Comparison of ENCODE assay signal across 1 cellular context in the genomic region with DNA sequence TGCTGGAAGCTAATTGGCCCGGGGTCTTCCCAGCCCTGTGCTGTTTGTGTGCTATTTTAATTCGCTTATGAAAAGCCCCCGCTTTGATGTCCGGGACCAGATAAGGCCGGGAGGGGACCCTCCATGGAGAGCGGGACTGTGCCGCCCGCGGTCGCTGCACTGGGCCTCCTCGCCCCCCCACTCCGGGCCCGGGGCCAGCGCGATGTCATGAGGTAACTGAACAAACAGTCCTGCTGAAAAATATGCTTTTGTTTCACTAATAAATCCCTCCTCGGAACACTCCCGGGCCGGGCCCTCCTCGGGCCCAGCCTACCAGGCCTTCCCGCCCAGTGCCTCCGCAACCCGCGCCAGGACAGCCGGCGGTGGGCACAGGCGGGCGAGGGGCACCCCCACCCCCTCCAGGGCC.
TF ChIP-seq lines count a peak whose summit lies in the region.

No MANE protein-coding gene starts in this region.

TF ChIP-seq in HepG2, 621 proteins besides CTCF, POLR2A, EP300 and RAD21 (continued from another document and continues in another):
- TF ChIP-seq, protein P1, sequence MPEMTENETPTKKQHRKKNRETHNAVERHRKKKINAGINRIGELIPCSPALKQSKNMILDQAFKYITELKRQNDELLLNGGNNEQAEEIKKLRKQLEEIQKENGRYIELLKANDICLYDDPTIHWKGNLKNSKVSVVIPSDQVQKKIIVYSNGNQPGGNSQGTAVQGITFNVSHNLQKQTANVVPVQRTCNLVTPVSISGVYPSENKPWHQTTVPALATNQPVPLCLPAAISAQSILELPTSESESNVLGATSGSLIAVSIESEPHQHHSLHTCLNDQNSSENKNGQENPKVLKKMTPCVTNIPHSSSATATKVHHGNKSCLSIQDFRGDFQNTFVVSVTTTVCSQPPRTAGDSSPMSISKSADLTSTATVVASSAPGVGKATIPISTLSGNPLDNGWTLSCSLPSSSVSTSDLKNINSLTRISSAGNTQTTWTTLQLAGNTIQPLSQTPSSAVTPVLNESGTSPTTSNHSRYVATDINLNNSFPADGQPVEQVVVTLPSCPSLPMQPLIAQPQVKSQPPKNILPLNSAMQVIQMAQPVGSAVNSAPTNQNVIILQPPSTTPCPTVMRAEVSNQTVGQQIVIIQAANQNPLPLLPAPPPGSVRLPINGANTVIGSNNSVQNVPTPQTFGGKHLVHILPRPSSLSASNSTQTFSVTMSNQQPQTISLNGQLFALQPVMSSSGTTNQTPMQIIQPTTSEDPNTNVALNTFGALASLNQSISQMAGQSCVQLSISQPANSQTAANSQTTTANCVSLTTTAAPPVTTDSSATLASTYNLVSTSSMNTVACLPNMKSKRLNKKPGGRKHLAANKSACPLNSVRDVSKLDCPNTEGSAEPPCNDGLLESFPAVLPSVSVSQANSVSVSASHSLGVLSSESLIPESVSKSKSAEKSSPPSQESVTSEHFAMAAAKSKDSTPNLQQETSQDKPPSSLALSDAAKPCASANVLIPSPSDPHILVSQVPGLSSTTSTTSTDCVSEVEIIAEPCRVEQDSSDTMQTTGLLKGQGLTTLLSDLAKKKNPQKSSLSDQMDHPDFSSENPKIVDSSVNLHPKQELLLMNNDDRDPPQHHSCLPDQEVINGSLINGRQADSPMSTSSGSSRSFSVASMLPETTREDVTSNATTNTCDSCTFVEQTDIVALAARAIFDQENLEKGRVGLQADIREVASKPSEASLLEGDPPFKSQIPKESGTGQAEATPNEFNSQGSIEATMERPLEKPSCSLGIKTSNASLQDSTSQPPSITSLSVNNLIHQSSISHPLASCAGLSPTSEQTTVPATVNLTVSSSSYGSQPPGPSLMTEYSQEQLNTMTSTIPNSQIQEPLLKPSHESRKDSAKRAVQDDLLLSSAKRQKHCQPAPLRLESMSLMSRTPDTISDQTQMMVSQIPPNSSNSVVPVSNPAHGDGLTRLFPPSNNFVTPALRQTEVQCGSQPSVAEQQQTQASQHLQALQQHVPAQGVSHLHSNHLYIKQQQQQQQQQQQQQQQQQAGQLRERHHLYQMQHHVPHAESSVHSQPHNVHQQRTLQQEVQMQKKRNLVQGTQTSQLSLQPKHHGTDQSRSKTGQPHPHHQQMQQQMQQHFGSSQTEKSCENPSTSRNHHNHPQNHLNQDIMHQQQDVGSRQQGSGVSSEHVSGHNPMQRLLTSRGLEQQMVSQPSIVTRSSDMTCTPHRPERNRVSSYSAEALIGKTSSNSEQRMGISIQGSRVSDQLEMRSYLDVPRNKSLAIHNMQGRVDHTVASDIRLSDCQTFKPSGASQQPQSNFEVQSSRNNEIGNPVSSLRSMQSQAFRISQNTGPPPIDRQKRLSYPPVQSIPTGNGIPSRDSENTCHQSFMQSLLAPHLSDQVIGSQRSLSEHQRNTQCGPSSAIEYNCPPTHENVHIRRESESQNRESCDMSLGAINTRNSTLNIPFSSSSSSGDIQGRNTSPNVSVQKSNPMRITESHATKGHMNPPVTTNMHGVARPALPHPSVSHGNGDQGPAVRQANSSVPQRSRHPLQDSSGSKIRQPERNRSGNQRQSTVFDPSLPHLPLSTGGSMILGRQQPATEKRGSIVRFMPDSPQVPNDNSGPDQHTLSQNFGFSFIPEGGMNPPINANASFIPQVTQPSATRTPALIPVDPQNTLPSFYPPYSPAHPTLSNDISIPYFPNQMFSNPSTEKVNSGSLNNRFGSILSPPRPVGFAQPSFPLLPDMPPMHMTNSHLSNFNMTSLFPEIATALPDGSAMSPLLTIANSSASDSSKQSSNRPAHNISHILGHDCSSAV (CRISPR knock-in tag; IDR thresholded peaks at IDR 0.05; ENCODE audit: borderline replicate concordance), result no peak
- TF ChIP-seq ETV6 (CRISPR knock-in tag; conservative IDR thresholded peaks at IDR 0.05) (no peak), SOX13 (IDR thresholded peaks at IDR 0.05) (no peak), SOX13 (CRISPR knock-in tag; conservative IDR thresholded peaks at IDR 0.05 in 1 of 2, IDR thresholded peaks at IDR 0.05 in 1 of 2) (peak in 1 of 2 experiments; percentile 44; a peak in 2 of 4 replicates), BCL6 (CRISPR knock-in tag; IDR thresholded peaks at IDR 0.05) (0 out of 2 replicates have a peak, but pooled peaks have one; percentile 8), ZSCAN31 (CRISPR knock-in tag; IDR thresholded peaks at IDR 0.05; ENCODE audit: low read depth) (no peak), HNRNPLL (IDR thresholded peaks at IDR 0.05; ENCODE audit: low read depth, low read length, poor library complexity, severe bottlenecking) (peak; percentile 23), EZH2 (conservative IDR thresholded peaks at IDR 0.05; ENCODE audit: low read depth, low read length) (0 out of 2 replicates have a peak, but pooled peaks have one; percentile 74), SOX6 (IDR thresholded peaks at IDR 0.05) (no peak), SOX6 (CRISPR knock-in tag; IDR thresholded peaks at IDR 0.05) (peak; percentile 46; the same call in 1 of the 2 replicates), GATAD2A (CRISPR knock-in tag; IDR thresholded peaks at IDR 0.05) (0 out of 2 replicates have a peak, but pooled peaks have one; percentile 27), ZFX (CRISPR knock-in tag; IDR thresholded peaks at IDR 0.05; ENCODE audit: low read depth) (0 out of 2 replicates have a peak, but pooled peaks have one; percentile 29), ZNF329 (CRISPR knock-in tag; IDR thresholded peaks at IDR 0.05; ENCODE audit: low read depth) (no peak), GABPB1 (CRISPR knock-in tag; IDR thresholded peaks at IDR 0.05) (peak; percentile 7; the same call in 1 of the 2 replicates), ZNF720 (CRISPR knock-in tag; IDR thresholded peaks at IDR 0.05) (no peak), ZFY (CRISPR knock-in tag; IDR thresholded peaks at IDR 0.05) (peak; percentile 48)
- TF ChIP-seq, protein P2, sequence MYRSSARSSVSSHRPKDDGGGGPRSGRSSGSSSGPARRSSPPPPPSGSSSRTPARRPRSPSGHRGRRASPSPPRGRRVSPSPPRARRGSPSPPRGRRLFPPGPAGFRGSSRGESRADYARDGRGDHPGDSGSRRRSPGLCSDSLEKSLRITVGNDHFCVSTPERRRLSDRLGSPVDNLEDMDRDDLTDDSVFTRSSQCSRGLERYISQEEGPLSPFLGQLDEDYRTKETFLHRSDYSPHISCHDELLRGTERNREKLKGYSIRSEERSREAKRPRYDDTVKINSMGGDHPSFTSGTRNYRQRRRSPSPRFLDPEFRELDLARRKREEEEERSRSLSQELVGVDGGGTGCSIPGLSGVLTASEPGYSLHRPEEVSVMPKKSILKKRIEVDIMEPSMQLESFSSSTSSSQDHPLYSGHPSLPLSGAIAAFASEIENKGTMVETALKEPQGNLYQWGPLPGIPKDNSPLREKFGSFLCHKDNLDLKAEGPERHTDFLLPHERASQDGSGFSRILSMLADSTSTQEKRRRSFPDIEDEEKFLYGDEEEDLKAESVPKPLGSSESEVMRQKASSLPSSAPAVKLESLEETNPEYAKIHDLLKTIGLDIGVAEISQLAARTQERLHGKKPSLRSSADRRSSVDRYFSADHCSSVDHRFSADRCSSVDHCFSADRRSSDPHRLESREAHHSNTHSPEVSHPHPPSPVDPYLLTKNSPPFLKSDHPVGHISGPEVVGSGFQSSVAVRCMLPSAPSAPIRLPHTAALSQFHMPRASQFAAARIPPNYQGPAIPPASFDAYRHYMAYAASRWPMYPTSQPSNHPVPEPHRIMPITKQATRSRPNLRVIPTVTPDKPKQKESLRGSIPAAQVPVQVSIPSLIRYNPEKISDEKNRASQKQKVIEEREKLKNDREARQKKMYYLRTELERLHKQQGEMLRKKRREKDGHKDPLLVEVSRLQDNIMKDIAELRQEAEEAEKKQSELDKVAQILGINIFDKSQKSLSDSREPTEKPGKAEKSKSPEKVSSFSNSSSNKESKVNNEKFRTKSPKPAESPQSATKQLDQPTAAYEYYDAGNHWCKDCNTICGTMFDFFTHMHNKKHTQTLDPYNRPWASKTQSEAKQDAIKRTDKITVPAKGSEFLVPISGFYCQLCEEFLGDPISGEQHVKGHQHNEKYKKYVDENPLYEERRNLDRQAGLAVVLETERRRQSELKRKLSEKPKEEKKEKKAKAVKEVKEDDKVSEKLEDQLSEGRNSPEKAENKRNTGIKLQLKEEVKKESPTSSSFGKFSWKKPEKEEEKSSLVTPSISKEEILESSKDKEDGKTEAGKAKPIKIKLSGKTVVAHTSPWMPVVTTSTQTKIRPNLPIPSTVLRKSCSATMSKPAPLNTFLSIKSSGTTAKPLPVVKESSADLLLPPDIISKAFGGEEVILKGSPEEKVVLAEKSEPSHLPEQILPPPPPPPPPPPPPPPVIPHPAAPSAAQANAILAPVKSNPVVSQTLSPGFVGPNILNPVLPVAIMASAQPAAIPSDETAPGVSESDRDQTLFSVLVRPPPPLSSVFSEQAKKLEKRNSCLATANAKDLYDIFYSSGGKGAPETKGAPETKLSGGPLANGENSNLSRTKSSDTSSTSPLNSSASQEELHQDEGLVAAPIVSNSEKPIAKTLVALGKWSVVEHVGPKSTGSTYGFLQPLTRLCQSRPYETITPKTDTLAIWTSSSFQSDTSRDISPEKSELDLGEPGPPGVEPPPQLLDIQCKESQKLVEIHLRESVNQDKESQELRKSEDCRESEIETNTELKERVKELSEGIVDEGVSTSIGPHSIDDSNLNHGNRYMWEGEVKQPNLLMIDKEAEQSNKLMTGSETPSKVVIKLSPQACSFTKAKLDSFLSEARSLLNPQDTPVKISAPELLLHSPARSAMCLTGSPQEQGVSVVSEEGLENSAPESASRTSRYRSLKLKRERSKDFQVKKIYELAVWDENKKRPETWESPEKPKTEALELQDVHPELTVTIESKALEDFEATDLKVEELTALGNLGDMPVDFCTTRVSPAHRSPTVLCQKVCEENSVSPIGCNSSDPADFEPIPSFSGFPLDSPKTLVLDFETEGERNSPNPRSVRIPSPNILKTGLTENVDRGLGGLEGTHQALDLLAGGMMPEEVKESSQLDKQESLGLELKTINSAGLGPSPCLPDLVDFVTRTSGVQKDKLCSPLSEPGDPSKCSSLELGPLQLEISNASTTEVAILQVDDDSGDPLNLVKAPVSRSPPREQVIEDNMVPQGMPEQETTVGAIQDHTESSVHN (CRISPR knock-in tag; IDR thresholded peaks at IDR 0.05), result no peak
- TF ChIP-seq, protein P3, sequence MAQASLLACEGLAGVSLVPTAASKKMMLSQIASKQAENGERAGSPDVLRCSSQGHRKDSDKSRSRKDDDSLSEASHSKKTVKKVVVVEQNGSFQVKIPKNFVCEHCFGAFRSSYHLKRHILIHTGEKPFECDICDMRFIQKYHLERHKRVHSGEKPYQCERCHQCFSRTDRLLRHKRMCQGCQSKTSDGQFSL (CRISPR knock-in tag; IDR thresholded peaks at IDR 0.05), result peak; percentile 95
- TF ChIP-seq, protein P4, sequence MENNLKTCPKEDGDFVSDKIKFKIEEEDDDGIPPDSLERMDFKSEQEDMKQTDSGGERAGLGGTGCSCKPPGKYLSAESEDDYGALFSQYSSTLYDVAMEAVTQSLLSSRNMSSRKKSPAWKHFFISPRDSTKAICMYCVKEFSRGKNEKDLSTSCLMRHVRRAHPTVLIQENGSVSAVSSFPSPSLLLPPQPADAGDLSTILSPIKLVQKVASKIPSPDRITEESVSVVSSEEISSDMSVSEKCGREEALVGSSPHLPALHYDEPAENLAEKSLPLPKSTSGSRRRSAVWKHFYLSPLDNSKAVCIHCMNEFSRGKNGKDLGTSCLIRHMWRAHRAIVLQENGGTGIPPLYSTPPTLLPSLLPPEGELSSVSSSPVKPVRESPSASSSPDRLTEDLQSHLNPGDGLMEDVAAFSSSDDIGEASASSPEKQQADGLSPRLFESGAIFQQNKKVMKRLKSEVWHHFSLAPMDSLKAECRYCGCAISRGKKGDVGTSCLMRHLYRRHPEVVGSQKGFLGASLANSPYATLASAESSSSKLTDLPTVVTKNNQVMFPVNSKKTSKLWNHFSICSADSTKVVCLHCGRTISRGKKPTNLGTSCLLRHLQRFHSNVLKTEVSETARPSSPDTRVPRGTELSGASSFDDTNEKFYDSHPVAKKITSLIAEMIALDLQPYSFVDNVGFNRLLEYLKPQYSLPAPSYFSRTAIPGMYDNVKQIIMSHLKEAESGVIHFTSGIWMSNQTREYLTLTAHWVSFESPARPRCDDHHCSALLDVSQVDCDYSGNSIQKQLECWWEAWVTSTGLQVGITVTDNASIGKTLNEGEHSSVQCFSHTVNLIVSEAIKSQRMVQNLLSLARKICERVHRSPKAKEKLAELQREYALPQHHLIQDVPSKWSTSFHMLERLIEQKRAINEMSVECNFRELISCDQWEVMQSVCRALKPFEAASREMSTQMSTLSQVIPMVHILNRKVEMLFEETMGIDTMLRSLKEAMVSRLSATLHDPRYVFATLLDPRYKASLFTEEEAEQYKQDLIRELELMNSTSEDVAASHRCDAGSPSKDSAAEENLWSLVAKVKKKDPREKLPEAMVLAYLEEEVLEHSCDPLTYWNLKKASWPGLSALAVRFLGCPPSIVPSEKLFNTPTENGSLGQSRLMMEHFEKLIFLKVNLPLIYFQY (CRISPR knock-in tag; IDR thresholded peaks at IDR 0.05; ENCODE audit: borderline replicate concordance), result 0 out of 2 replicates have a peak, but pooled peaks have one; percentile 38
- TF ChIP-seq, protein P5, sequence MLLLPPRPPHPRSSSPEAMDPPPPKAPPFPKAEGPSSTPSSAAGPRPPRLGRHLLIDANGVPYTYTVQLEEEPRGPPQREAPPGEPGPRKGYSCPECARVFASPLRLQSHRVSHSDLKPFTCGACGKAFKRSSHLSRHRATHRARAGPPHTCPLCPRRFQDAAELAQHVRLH (CRISPR knock-in tag; IDR thresholded peaks at IDR 0.05; ENCODE audit: borderline replicate concordance, low read depth), result no peak
- TF ChIP-seq, protein P6, sequence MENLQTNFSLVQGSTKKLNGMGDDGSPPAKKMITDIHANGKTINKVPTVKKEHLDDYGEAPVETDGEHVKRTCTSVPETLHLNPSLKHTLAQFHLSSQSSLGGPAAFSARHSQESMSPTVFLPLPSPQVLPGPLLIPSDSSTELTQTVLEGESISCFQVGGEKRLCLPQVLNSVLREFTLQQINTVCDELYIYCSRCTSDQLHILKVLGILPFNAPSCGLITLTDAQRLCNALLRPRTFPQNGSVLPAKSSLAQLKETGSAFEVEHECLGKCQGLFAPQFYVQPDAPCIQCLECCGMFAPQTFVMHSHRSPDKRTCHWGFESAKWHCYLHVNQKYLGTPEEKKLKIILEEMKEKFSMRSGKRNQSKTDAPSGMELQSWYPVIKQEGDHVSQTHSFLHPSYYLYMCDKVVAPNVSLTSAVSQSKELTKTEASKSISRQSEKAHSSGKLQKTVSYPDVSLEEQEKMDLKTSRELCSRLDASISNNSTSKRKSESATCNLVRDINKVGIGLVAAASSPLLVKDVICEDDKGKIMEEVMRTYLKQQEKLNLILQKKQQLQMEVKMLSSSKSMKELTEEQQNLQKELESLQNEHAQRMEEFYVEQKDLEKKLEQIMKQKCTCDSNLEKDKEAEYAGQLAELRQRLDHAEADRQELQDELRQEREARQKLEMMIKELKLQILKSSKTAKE (CRISPR knock-in tag; IDR thresholded peaks at IDR 0.05; ENCODE audit: borderline replicate concordance), result no peak
- TF ChIP-seq, protein P7, sequence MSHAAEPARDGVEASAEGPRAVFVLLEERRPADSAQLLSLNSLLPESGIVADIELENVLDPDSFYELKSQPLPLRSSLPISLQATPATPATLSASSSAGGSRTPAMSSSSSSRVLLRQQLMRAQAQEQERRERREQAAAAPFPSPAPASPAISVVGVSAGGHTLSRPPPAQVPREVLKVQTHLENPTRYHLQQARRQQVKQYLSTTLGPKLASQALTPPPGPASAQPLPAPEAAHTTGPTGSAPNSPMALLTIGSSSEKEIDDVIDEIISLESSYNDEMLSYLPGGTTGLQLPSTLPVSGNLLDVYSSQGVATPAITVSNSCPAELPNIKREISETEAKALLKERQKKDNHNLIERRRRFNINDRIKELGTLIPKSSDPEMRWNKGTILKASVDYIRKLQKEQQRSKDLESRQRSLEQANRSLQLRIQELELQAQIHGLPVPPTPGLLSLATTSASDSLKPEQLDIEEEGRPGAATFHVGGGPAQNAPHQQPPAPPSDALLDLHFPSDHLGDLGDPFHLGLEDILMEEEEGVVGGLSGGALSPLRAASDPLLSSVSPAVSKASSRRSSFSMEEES (CRISPR knock-in tag; IDR thresholded peaks at IDR 0.05), result peak; percentile 54; the same call in 1 of the 2 replicates
